ENCODE assay signal across 23 cellular contexts in the genomic region with DNA sequence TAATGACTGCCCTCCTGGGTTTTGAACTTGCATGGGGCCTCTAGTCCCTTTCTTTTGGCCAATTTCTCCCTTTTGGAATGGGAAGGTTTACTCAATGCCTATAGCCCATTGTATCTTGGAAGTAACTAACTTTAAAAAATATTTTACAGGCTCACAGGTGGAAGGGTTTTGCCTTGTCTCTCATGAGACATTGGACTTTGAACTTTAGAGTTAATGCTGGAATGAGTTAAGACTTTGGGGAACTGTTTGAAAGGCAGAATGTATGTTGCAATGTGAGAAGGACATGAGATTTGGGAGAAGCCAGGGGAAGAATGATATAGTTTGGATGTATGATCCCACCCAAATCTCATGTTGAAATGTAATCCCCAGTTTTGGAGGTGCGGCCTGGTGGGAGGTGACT. TPM values are rescaled to one million over a fixed set of nuclear protein-coding genes. Genes with fewer than 3 reads are reported as not detected.
A peak's percentile ranks its signal among the peaks of the same experiment; 100 is the strongest.
DNase-seq lines count a peak whose midpoint lies in the region; ATAC-seq, FAIRE-seq and TF ChIP-seq lines count a peak whose summit lies in the region.
"Had no signal": no experiment of that assay in that cellular context is flagged by ENCODE, and none has a peak within 500 bp of the region (broad histone marks: within the 10 kb centered on the region; RNA-seq: fewer than 3 reads in every experiment).

No MANE protein-coding gene starts in this region.

- H3K36me3 ChIP-seq in mucosa of descending colon (ENCODE audit: low read depth) (no peaks in the 10 kb centered on the region), small intestine (ENCODE audit: control insufficient read depth in 2 of 2, insufficient read depth in 2 of 2, low read length in 2 of 2) (no peaks in the 10 kb centered on the region)

- FAIRE-seq in small intestine (lab: Jason Lieb, UNC) = no peak
- FAIRE-seq: A549, GM12891, GM18507, H1 had no signal

- intact Hi-C loops in mucosa of descending colon (cut with DNase I, micrococcal nuclease) = no loop called here

- peaks cover 4% of the 10 kb centered on the region for H3K9me3 ChIP-seq in mucosa of descending colon
- no peaks in the 10 kb centered on the region for H3K9me3 ChIP-seq in small intestine (ENCODE audit: control insufficient read depth, low read depth)

- H3K27me3 ChIP-seq in small intestine (ENCODE audit: control insufficient read depth in 2 of 2, insufficient read depth in 2 of 2, low read length in 2 of 2) = no peaks in the 10 kb centered on the region

- H3K9me3 Mint-ChIP-seq in endothelial cell (ENCODE audit: unreplicated experiment) = peaks cover 20% of the 10 kb centered on the region

- TF ChIP-seq CTCF in endothelial cell (IDR thresholded peaks at IDR 0.05; ENCODE audit: unreplicated experiment) = no peak
- no peak for TF ChIP-seq CTCF in mucosa of descending colon (IDR thresholded peaks at IDR 0.05)

- no peaks in the 10 kb centered on the region for H3K4me1 ChIP-seq in mucosa of descending colon (ENCODE audit: low read depth)
- H3K4me1 ChIP-seq in small intestine (ENCODE audit: control insufficient read depth in 2 of 2, insufficient read depth in 1 of 2, low read depth in 1 of 2, low read length in 1 of 2) = no peaks in the 10 kb centered on the region
- H3K4me1 ChIP-seq: A549 had no signal

- no peak for DNase-seq in endothelial cell (ENCODE audit: low spot score)
- DNase-seq in mucosa of descending colon = no peak
- peak; percentile 27 for DNase-seq in small intestine
- no peak for DNase-seq in Ammon's horn (ENCODE audit: low spot score)
- no peak for DNase-seq in GM19238 (ENCODE audit: insufficient read length, low spot score)
- DNase-seq: 8988T; ACHN; AML-193; C1 segment of cervical spinal cord; Calu3; CD4-positive, alpha-beta memory T cell; COR-L47; DMS53; DMS79 treated with DMSO at 0.1 percent for 48 hours; GF-D8; GM23248; H7; HCEC 1CT had no signal

- no peak overlapping the region for H3K4me3 ChIP-seq in mucosa of descending colon
- no peak overlapping the region for H3K4me3 ChIP-seq in small intestine (ENCODE audit: low read depth in 1 of 2, low read length in 2 of 2)
- H3K4me3 ChIP-seq: A549, GM23248 had no signal

- ATAC-seq in mucosa of descending colon (peak; percentile 11), esophagus mucosa (no peak)
- ATAC-seq: A549 had no signal

- peaks cover 3% of the 10 kb centered on the region for H3K4me1 Mint-ChIP-seq in endothelial cell (ENCODE audit: unreplicated experiment)
- H3K4me1 Mint-ChIP-seq: CD4-positive, alpha-beta memory T cell had no signal

- peaks cover 7% of the 10 kb centered on the region for H3K27me3 Mint-ChIP-seq in endothelial cell (ENCODE audit: unreplicated experiment)
- H3K27me3 Mint-ChIP-seq: CD4-positive, alpha-beta memory T cell had no signal

- H3K4me3 Mint-ChIP-seq in endothelial cell (ENCODE audit: unreplicated experiment) = no peak overlapping the region
- H3K4me3 Mint-ChIP-seq: CD4-positive, alpha-beta memory T cell had no signal

- peaks cover 20% of the 10 kb centered on the region for H3K36me3 Mint-ChIP-seq in endothelial cell (ENCODE audit: low read depth, unreplicated experiment)

- H3K27ac ChIP-seq in small intestine (ENCODE audit: low read depth in 1 of 2, low read length in 1 of 2) = no peak overlapping the region
- H3K27ac ChIP-seq: A549, GM23248 had no signal

- H3K27ac Mint-ChIP-seq in endothelial cell (ENCODE audit: unreplicated experiment) = peak overlapping the region; percentile 13
- H3K27ac Mint-ChIP-seq: CD4-positive, alpha-beta memory T cell had no signal

- 96 to 100% (median 100%) methylated on average over 1 of the region's 1 CpG for WGBS in small intestine, 3 donors

RNA-seq across cellular contexts. Expression of a gene that starts 17.5 kb away (rescaled TPM):
- total RNA-seq in endothelial cell (ENCODE audit: unreplicated experiment) (27.5 TPM), mucosa of descending colon (10 to 100 TPM; 14.4 to 28.8 (median 17.7) TPM), esophagus mucosa (17.8 TPM)
- 100 to 1,000 TPM in 1 of 3 donors, 10 to 100 TPM in 2; 12.6 to 113 (median 43.0) TPM for polyA plus RNA-seq in small intestine
